In genomic region chrX:49043220-49043986, GRCh38 we compare ENCODE assay signal across 8 cellular contexts. TPM values are rescaled to one million over a fixed set of nuclear protein-coding genes. Genes with fewer than 3 reads are reported as not detected.
DNase-seq lines count a peak whose midpoint lies in the region; ATAC-seq and TF ChIP-seq lines count a peak whose summit lies in the region.

TSS of gene TFE3 (minus strand) at chrX:49043357. CDS start at chrX:49043226, 131 bp downstream.

- no peaks in the 10 kb centered on the region for H3K9me3 ChIP-seq in Loucy (ENCODE audit: insufficient read depth, low read depth, low read length)

- H3K27ac Mint-ChIP-seq in natural killer cell: peak within 1 kb of the TSS; percentile 89 to 92

- no peaks in the 10 kb centered on the region for H3K9me2 ChIP-seq in Loucy (replicated peaks; ENCODE audit: low read depth, low read length)

- intact Hi-C loops in natural killer cell (cut with micrococcal nuclease): loop anchor here (1.0 to 5.0 kb wide), 3 partner anchors 41 to 126 kb away; partner anchors contain the start of genes GRIPAP1 and PIM2

- no peaks in the 10 kb centered on the region for H3K9me3 Mint-ChIP-seq in natural killer cell

- peak; percentile 20 for TF ChIP-seq POLR2A in Raji (IDR thresholded peaks at IDR 0.05; ENCODE audit: insufficient read depth, low read depth, low read length)

- no peaks in the 10 kb centered on the region for H3K27me3 Mint-ChIP-seq in natural killer cell (ENCODE audit: low read depth in 2 of 2)

- H3K4me3 Mint-ChIP-seq in natural killer cell: peak within 1 kb of the TSS; percentile 86

- H3K36me3 Mint-ChIP-seq in natural killer cell: no peaks in the 10 kb centered on the region

- H3K27me3 ChIP-seq in H7 (ENCODE audit: control insufficient read depth, insufficient read depth, low read length): no peaks in the 10 kb centered on the region
- H3K27me3 ChIP-seq in Loucy (ENCODE audit: insufficient read depth, low read length, poor library complexity, severe bottlenecking): no peaks in the 10 kb centered on the region

- ATAC-seq in natural killer cell: peak; percentile 86 to 95 (median 86)

- no peaks in the 10 kb centered on the region for H3F3A ChIP-seq in Loucy (ENCODE audit: low read depth)

- no peaks in the 10 kb centered on the region for H4K20me1 ChIP-seq in Loucy (ENCODE audit: insufficient read depth, low read length, poor library complexity, severe bottlenecking)

- 0 out of 2 replicates have a peak, but pooled peaks cover 9% of the 10 kb centered on the region for H3K79me2 ChIP-seq in Loucy (ENCODE audit: insufficient read depth, low read length)

- TF ChIP-seq CTCF in Loucy (conservative IDR thresholded peaks at IDR 0.05; ENCODE audit: low read length) (peak; percentile 50), fibroblast of mammary gland (conservative IDR thresholded peaks at IDR 0.05; ENCODE audit: control insufficient read depth, insufficient read depth, low read depth, low read length) (peak; percentile 43), natural killer cell (IDR thresholded peaks at IDR 0.05) (peak; percentile 30)

- peaks cover 25% of the 10 kb centered on the region for H3K4me1 ChIP-seq in Loucy (ENCODE audit: insufficient read depth, low read length, poor library complexity, severe bottlenecking)

- H2AFZ ChIP-seq in Loucy (ENCODE audit: low read length): peak within 1 kb of the TSS; percentile 67

- H3K36me3 ChIP-seq in H7 (replicated peaks; ENCODE audit: control insufficient read depth, insufficient read depth, low read length) (peaks cover 10% of the 10 kb centered on the region), Loucy (ENCODE audit: insufficient read depth, low read length) (no peaks in the 10 kb centered on the region)

- peak within 1 kb of the TSS; percentile 85 for H3K4me3 ChIP-seq in H7 (ENCODE audit: insufficient read depth, low read depth, low read length)
- peak within 1 kb of the TSS; percentile 81 for H3K4me3 ChIP-seq in Loucy (ENCODE audit: low read length, poor library complexity, severe bottlenecking)
- H3K4me3 ChIP-seq in fibroblast of mammary gland (ENCODE audit: control insufficient read depth, low read depth, low read length): peak within 1 kb of the TSS; percentile 77

- H3K9ac ChIP-seq in Loucy (ENCODE audit: low read depth, low read length, poor library complexity, severe bottlenecking): peak within 1 kb of the TSS; percentile 82

- peaks cover 23 to 33% of the 10 kb centered on the region in 2 donors for H3K4me1 Mint-ChIP-seq in natural killer cell

- peak within 1 kb of the TSS; percentile 75 for H3K4me2 ChIP-seq in Loucy (ENCODE audit: low read depth, low read length, poor library complexity, severe bottlenecking)

- DNase-seq in ELF-1 (ENCODE audit: low read depth, low spot score): peak; percentile 100
- DNase-seq in H7: peak; percentile 98
- peak; percentile 90 for DNase-seq in activated T-helper 9 cell treated with anti-CD3 and anti-CD28 coated beads, Interleukin-2, amount 50 U/mL, for 16 hours (ENCODE audit: low read depth)
- peak; percentile 98 for DNase-seq in fibroblast of mammary gland (ENCODE audit: low read depth)
- DNase-seq in natural killer cell: peak; percentile 90
- peak; percentile 96 for DNase-seq in stimulated activated naive CD4-positive, alpha-beta T cell treated with Interleukin-2 at 50 U/mL for 16 hours (lab: John Stamatoyannopoulos, UW)

RNA-seq across cellular contexts. Expression of gene TFE3, which starts in this region (rescaled TPM):
- total RNA-seq in H7 (2014; rRNA removed; shearing (Covaris generic)): 41.6 and 45.9 TPM in 2 replicates
- total RNA-seq in natural killer cell: 10 to 100 TPM; 43.8 to 57.5 (median 43.9) TPM

Comparison
In these comparisons a context has a peak if more than half of its experiments do, and no peak if none do; other contexts are left out.
1. Peak in every context shown above with its lines: DNase-seq, ATAC-seq and H3K4me3 ChIP-seq.